33 cellular contexts compared by ENCODE assay signal in the genomic region with DNA sequence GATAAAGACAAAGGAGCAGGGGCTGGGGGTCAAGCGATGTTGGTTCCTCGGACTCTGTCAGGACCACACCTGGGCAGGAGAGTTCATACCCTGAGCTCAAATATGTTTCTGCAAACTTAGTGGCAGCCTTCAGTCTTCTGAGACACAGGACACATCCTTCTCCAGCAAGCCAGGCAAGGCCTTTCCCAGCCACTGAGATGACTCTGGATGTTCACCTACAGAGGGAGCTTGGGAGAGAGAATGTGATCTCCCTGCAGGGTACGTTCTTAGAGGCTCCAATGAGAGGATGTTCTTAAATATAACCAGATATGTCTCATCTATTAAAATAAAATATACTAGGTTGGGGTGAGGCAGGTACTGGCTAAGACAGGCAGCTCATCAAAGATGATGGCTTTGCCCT.
"Had no signal": no experiment of that assay in that cellular context is flagged by ENCODE, and none has a peak within 500 bp of the region (broad histone marks: within the 10 kb centered on the region; RNA-seq: fewer than 3 reads in every experiment).

No MANE protein-coding gene starts in this region.

- H3K4me3 Mint-ChIP-seq: activated CD4-positive, alpha-beta T cell treated with anti-CD3 and anti-CD28 coated beads, Interleukin-2, amount 10 ng/mL, durations not matched to agents 24 days and 14 days; activated CD8-positive, alpha-beta T cell treated with anti-CD3 and anti-CD28 coated beads, Interleukin-2, amount 10 ng/mL, durations not matched to agents 7 days and 5 days; activated naive CD4-positive, alpha-beta T cell treated with anti-CD3 and anti-CD28 coated beads, Interleukin-2, amount 50 U/mL, for 24 hours; activated naive CD8-positive, alpha-beta T cell treated with anti-CD3 and anti-CD28 coated beads, Interleukin-2, amount 10 ng/mL, durations not matched to agents 7 days and 5 days; activated T-cell treated with anti-CD3 and anti-CD28 coated beads, Interleukin-2, amount 50 U/mL, for 24 hours had no signal

- DNase-seq: activated CD4-positive, alpha-beta T cell treated with anti-CD3 and anti-CD28 coated beads, Interleukin-2, amount 10 ng/mL, durations not matched to agents 24 days and 14 days; activated CD4-positive, alpha-beta T cell treated with anti-CD3 and anti-CD28 coated beads, Interleukin-2, amount 50 U/mL, for 48 hours; activated CD8-positive, alpha-beta T cell treated with anti-CD3 and anti-CD28 coated beads, Interleukin-2, amount 10 ng/mL, durations not matched to agents 7 days and 5 days; activated gamma-delta T cell; activated naive CD4-positive, alpha-beta T cell treated with Interleukin-2 at 50 U/mL for 16 hours; activated naive CD8-positive, alpha-beta T cell treated with anti-CD3 and anti-CD28 coated beads, Interleukin-2, amount 10 ng/mL, durations not matched to agents 7 days and 5 days; activated T-cell treated with anti-CD3 and anti-CD28 coated beads, Interleukin-2, amount 50 U/mL, for 24 hours; amygdala; body of pancreas; cerebellar nuclear complex; Karpas-422; NCI-H1105 treated with DMSO at 0.1 percent for 48 hours; NCI-H1436; NCI-H1694; NCI-H1930; NCI-H2081 treated with DMSO at 0.1 percent for 48 hours; NCI-H226; NCI-H446 treated with DMSO at 0.1 percent for 48 hours; NCI-H524; NCI-H69; NCI-H82; PC-3; SIG-M5; SW 1271; T-helper 1 cell; T-helper 2 cell; T-helper 9 cell; WERI-Rb-1 had no signal

- H3K27ac ChIP-seq: body of pancreas, RWPE1, WERI-Rb-1 had no signal

- ATAC-seq: activated CD8-positive, alpha-beta T cell treated with anti-CD3 and anti-CD28 coated beads, Interleukin-2, amount 10 ng/mL, durations not matched to agents 7 days and 5 days; body of pancreas; PC-3; Right ventricle myocardium inferior; SK-N-SH treated with all-trans-retinoic acid at 6 μM for 48 hours had no signal

- H3K27me3 ChIP-seq: body of pancreas had no signal

- H3K4me1 ChIP-seq: body of pancreas had no signal

- H3K36me3 ChIP-seq: WERI-Rb-1 had no signal

- H3K4me3 ChIP-seq: body of pancreas had no signal

- H3K36me3 Mint-ChIP-seq: activated naive CD4-positive, alpha-beta T cell treated with anti-CD3 and anti-CD28 coated beads, Interleukin-2, amount 50 U/mL, for 24 hours; activated naive CD8-positive, alpha-beta T cell treated with anti-CD3 and anti-CD28 coated beads, Interleukin-2, amount 10 ng/mL, durations not matched to agents 7 days and 5 days had no signal

- H3K9me3 ChIP-seq: body of pancreas had no signal

- H3K9me3 Mint-ChIP-seq: activated CD4-positive, alpha-beta T cell treated with anti-CD3 and anti-CD28 coated beads, Interleukin-2, amount 10 ng/mL, durations not matched to agents 24 days and 14 days; activated naive CD4-positive, alpha-beta T cell treated with anti-CD3 and anti-CD28 coated beads, Interleukin-2, amount 50 U/mL, for 24 hours; activated naive CD8-positive, alpha-beta T cell treated with anti-CD3 and anti-CD28 coated beads, Interleukin-2, amount 10 ng/mL, durations not matched to agents 7 days and 5 days; activated T-cell treated with anti-CD3 and anti-CD28 coated beads, Interleukin-2, amount 50 U/mL, for 24 hours; activated T-helper 2 cell treated with anti-CD3 and anti-CD28 coated beads, Interferon-gamma antibody, Interleukin-2, Interleukin-4, amounts not matched to agents 10 μg/mL and 5 μg/mL and 100 μg/mL, durations not matched to agents 14 hours and 24 hours and 36 hours had no signal

- H3K4me1 Mint-ChIP-seq: activated CD4-positive, alpha-beta T cell treated with anti-CD3 and anti-CD28 coated beads, Interleukin-2, amount 10 ng/mL, durations not matched to agents 24 days and 14 days; activated naive CD4-positive, alpha-beta T cell treated with anti-CD3 and anti-CD28 coated beads, Interleukin-2, amount 50 U/mL, for 24 hours; activated naive CD8-positive, alpha-beta T cell treated with anti-CD3 and anti-CD28 coated beads, Interleukin-2, amount 10 ng/mL, durations not matched to agents 7 days and 5 days had no signal

- H3K27ac Mint-ChIP-seq: activated CD4-positive, alpha-beta T cell treated with anti-CD3 and anti-CD28 coated beads, Interleukin-2, amount 10 ng/mL, durations not matched to agents 24 days and 14 days; activated CD8-positive, alpha-beta T cell treated with anti-CD3 and anti-CD28 coated beads, Interleukin-2, amount 10 ng/mL, durations not matched to agents 7 days and 5 days; activated naive CD4-positive, alpha-beta T cell treated with anti-CD3 and anti-CD28 coated beads, Interleukin-2, amount 50 U/mL, for 24 hours; activated naive CD8-positive, alpha-beta T cell treated with anti-CD3 and anti-CD28 coated beads, Interleukin-2, amount 10 ng/mL, durations not matched to agents 7 days and 5 days; activated T-cell treated with anti-CD3 and anti-CD28 coated beads, Interleukin-2, amount 50 U/mL, for 24 hours; activated T-helper 2 cell treated with anti-CD3 and anti-CD28 coated beads, Interferon-gamma antibody, Interleukin-2, Interleukin-4, amounts not matched to agents 10 μg/mL and 5 μg/mL and 100 μg/mL, durations not matched to agents 14 hours and 24 hours and 36 hours had no signal
